8 cellular contexts compared by ENCODE assay signal in genomic region chr14:60151715-60152114, GRCh38. TPM values are rescaled to one million over a fixed set of nuclear protein-coding genes. Genes with fewer than 3 reads are reported as not detected.
DNase-seq lines count a peak whose midpoint lies in the region; ATAC-seq and TF ChIP-seq lines count a peak whose summit lies in the region.

No MANE protein-coding gene starts in this region.

- H3K36me3 Mint-ChIP-seq in activated CD4-positive, alpha-beta T cell treated with anti-CD3 and anti-CD28 coated beads, Interleukin-2, amount 10 ng/mL, durations not matched to agents 7 days and 5 days (ENCODE audit: low read depth), result peaks cover 62% of the 10 kb centered on the region

- no peaks in the 10 kb centered on the region for H3K27me3 Mint-ChIP-seq in activated CD4-positive, alpha-beta T cell treated with anti-CD3 and anti-CD28 coated beads, Interleukin-2, amount 10 ng/mL, durations not matched to agents 7 days and 5 days

- H3K4me3 Mint-ChIP-seq in activated CD4-positive, alpha-beta T cell treated with anti-CD3 and anti-CD28 coated beads, Interleukin-2, amount 10 ng/mL, durations not matched to agents 7 days and 5 days, result no peak overlapping the region

- H3K27ac Mint-ChIP-seq in activated CD4-positive, alpha-beta T cell treated with anti-CD3 and anti-CD28 coated beads, Interleukin-2, amount 10 ng/mL, durations not matched to agents 7 days and 5 days, result peak overlapping the region; percentile 82

- DNase-seq in DMS53 (lab: John Stamatoyannopoulos, UW), result peak; percentile 89
- peak; percentile 77 for DNase-seq in NCI-H2196 (lab: John Stamatoyannopoulos, UW; ENCODE audit: unreplicated experiment)
- DNase-seq in activated CD4-positive, alpha-beta T cell treated with anti-CD3 and anti-CD28 coated beads, Interleukin-2, amount 10 ng/mL, durations not matched to agents 7 days and 5 days, result peak; percentile 75
- peak; percentile 96 for DNase-seq in choroid plexus epithelial cell (ENCODE audit: low read depth)
- peak; percentile 23 for DNase-seq in middle frontal gyrus (ENCODE audit: extremely low spot score, low spot score)
- DNase-seq in stimulated activated CD8-positive, alpha-beta memory T cell treated with anti-CD3 and anti-CD28 coated beads, Interleukin-7, amount 100 ng/mL, for 24 hours (ENCODE audit: low read depth), result peak; percentile 37

- ATAC-seq in HG02610 (IDR thresholded peaks at IDR 0.05; ENCODE audit: unreplicated experiment) (peak; percentile 86), GM21515 (IDR thresholded peaks at IDR 0.05; ENCODE audit: unreplicated experiment) (no peak)

- no peak overlapping the region for H3K4me3 ChIP-seq in choroid plexus epithelial cell (ENCODE audit: low read depth, low read length)

- H3K4me1 Mint-ChIP-seq in activated CD4-positive, alpha-beta T cell treated with anti-CD3 and anti-CD28 coated beads, Interleukin-2, amount 10 ng/mL, durations not matched to agents 7 days and 5 days, result peaks cover 39% of the 10 kb centered on the region

- H3K9me3 Mint-ChIP-seq in activated CD4-positive, alpha-beta T cell treated with anti-CD3 and anti-CD28 coated beads, Interleukin-2, amount 10 ng/mL, durations not matched to agents 7 days and 5 days, result no peaks in the 10 kb centered on the region

- POLR2A ChIA-PET in activated CD4-positive, alpha-beta T cell treated with anti-CD3 and anti-CD28 coated beads, Interleukin-2, amount 10 ng/mL, durations not matched to agents 7 days and 5 days (lab: Charles Lee), result interaction anchor here (0.6 kb wide), 1 partner anchor 585 kb away, joined by 3 read pairs; no protein-coding TSS in a partner anchor

- CTCF ChIA-PET in activated CD4-positive, alpha-beta T cell treated with anti-CD3 and anti-CD28 coated beads, Interleukin-2, amount 10 ng/mL, durations not matched to agents 7 days and 5 days (lab: Charles Lee), result interaction anchor here (0.6 to 1.3 kb wide), 2 partner anchors 14 to 1092 kb away, joined by 3 to 4 read pairs; no protein-coding TSS in a partner anchor

- TF ChIP-seq CTCF in choroid plexus epithelial cell (conservative IDR thresholded peaks at IDR 0.05; ENCODE audit: low read depth, low read length), result no peak

RNA-seq across cellular contexts. Expression of gene DHRS7, which starts 13.5 kb away (rescaled TPM):
- 10 to 100 TPM; 36.9 to 44.8 TPM for total RNA-seq in activated CD4-positive, alpha-beta T cell treated with anti-CD3 and anti-CD28 coated beads, Interleukin-2, amount 10 ng/mL, durations not matched to agents 7 days and 5 days

RNA-seq across cellular contexts. Expression of gene PCNX4, which starts 60.0 kb away (rescaled TPM):
- total RNA-seq in activated CD4-positive, alpha-beta T cell treated with anti-CD3 and anti-CD28 coated beads, Interleukin-2, amount 10 ng/mL, durations not matched to agents 7 days and 5 days, result 10 to 100 TPM; 33.3 to 36.9 TPM

Comparison
In these comparisons a context has a peak if more than half of its experiments do, and no peak if none do; other contexts are left out.
1. DNase-seq: peak in every context shown above with its lines; median percentile 96 in choroid plexus epithelial cell; 89 in DMS53; 77 in NCI-H2196; 75 in activated CD4-positive, alpha-beta T cell treated with anti-CD3 and anti-CD28 coated beads, Interleukin-2, amount 10 ng/mL, durations not matched to agents 7 days and 5 days; 37 in stimulated activated CD8-positive, alpha-beta memory T cell treated with anti-CD3 and anti-CD28 coated beads, Interleukin-7, amount 100 ng/mL, for 24 hours; 23 in middle frontal gyrus.